ENCODE assay signal across 8 cellular contexts in genomic region chr7:1531979-1532455, GRCh38. TPM values are rescaled to one million over a fixed set of nuclear protein-coding genes. Genes with fewer than 3 reads are reported as not detected.
DNase-seq lines count a peak whose midpoint lies in the region; ATAC-seq and TF ChIP-seq lines count a peak whose summit lies in the region.

No MANE protein-coding gene starts in this region.

- TF ChIP-seq CTCF in DOHH2 (IDR thresholded peaks at IDR 0.05; ENCODE audit: low read depth, low read length, poor library complexity, severe bottlenecking) (no peak), esophagus muscularis mucosa (IDR thresholded peaks at IDR 0.05) (no peak)

- H3K79me2 ChIP-seq in DOHH2 (ENCODE audit: control insufficient read depth, low read length), result peaks cover 68% of the 10 kb centered on the region

- H3K4me1 ChIP-seq in DOHH2 (ENCODE audit: control insufficient read depth, low read length) (peaks cover 36% of the 10 kb centered on the region), SJCRH30 (peaks cover 17% of the 10 kb centered on the region; the same call in 1 of the 2 replicates), esophagus muscularis mucosa (peaks cover 41 to 66% (median 59%) of the 10 kb centered on the region in 4 donors)

- peak overlapping the region; percentile 87 for H3K4me3 ChIP-seq in DOHH2 (ENCODE audit: low read length)
- H3K4me3 ChIP-seq in SJCRH30, result peak overlapping the region; percentile 43
- peak overlapping the region; percentile 60 to 96 (median 78) for H3K4me3 ChIP-seq in esophagus muscularis mucosa

- H3F3A ChIP-seq in DOHH2 (ENCODE audit: control insufficient read depth, insufficient read depth), result peaks cover 11% of the 10 kb centered on the region

- TF ChIP-seq EP300 in esophagus muscularis mucosa (IDR thresholded peaks at IDR 0.05), result no peak

- H3K27ac ChIP-seq in DOHH2 (ENCODE audit: low read depth, low read length) (peak overlapping the region; percentile 38), SJCRH30 (no peak overlapping the region), esophagus muscularis mucosa (replicated peaks in 1 of 4) (peak overlapping the region; percentile 97 to 99 (median 97))

- H4K20me1 ChIP-seq in DOHH2 (ENCODE audit: control insufficient read depth, insufficient read depth, low read depth, low read length), result peaks cover 13% of the 10 kb centered on the region

- no peak for ATAC-seq in GM18511 (IDR thresholded peaks at IDR 0.05; ENCODE audit: unreplicated experiment)

- no peaks in the 10 kb centered on the region for H3K27me3 ChIP-seq in DOHH2 (ENCODE audit: control insufficient read depth, low read length)
- no peaks in the 10 kb centered on the region for H3K27me3 ChIP-seq in SJCRH30
- H3K27me3 ChIP-seq in esophagus muscularis mucosa, result peaks cover 0 to 15% (median 0%) of the 10 kb centered on the region in 4 donors

- no peak for TF ChIP-seq POLR2A in esophagus muscularis mucosa (IDR thresholded peaks at IDR 0.05; ENCODE audit: low read depth)

- intact Hi-C loops in esophagus muscularis mucosa (cut with DNase I), result no loop called here
- intact Hi-C loops in posterior vena cava (cut with DNase I), result no loop called here

- H3K9me3 ChIP-seq in DOHH2 (ENCODE audit: control insufficient read depth, insufficient read depth, low read length), result no peaks in the 10 kb centered on the region
- no peaks in the 10 kb centered on the region for H3K9me3 ChIP-seq in SJCRH30 (replicated peaks)
- H3K9me3 ChIP-seq in esophagus muscularis mucosa, result no peaks in the 10 kb centered on the region

- no peaks in the 10 kb centered on the region for H3K9me2 ChIP-seq in DOHH2 (replicated peaks; ENCODE audit: control insufficient read depth, low read length)

- H3K36me3 ChIP-seq in DOHH2 (ENCODE audit: control insufficient read depth, low read length) (peaks cover 54% of the 10 kb centered on the region), SJCRH30 (no peaks in the 10 kb centered on the region), esophagus muscularis mucosa (peaks cover 0 to 16% (median 5%) of the 10 kb centered on the region in 4 donors)

- 36% methylated on average over 4 of the region's 10 CpGs for WGBS in esophagus muscularis mucosa

- no peak for DNase-seq in SJCRH30
- no peak for DNase-seq in esophagus muscularis mucosa (ENCODE audit: extremely low spot score)
- peak; percentile 60 for DNase-seq in retina
- no peak for DNase-seq in SHP77 treated with DMSO at 0.1 percent for 48 hours (lab: John Stamatoyannopoulos, UW)
- no peak for DNase-seq in putamen (ENCODE audit: low spot score)
- DNase-seq in posterior vena cava (ENCODE audit: low spot score), result no peak

- H3K4me2 ChIP-seq in DOHH2 (ENCODE audit: low read length), result peak overlapping the region; percentile 92

RNA-seq across cellular contexts. Expression of gene MAFK, which starts 1.5 kb away (rescaled TPM):
- 0.86 and 1.6 TPM in 2 replicates for total RNA-seq in SJCRH30 (2014; rRNA removed; shearing (Covaris generic))
- total RNA-seq in esophagus muscularis mucosa (100 to 1,000 TPM in 1 of 4 donors, 10 to 100 TPM in 3; 61.5 to 104 (median 83.0) TPM), posterior vena cava (100 to 1,000 TPM in 1 of 2 donors, 10 to 100 TPM in 1; 49.4 to 138 TPM)

RNA-seq across cellular contexts. Expression of gene TMEM184A, which starts 24.0 kb away (rescaled TPM):
- not detected in 2 replicates for total RNA-seq in SJCRH30 (2014; rRNA removed; shearing (Covaris generic))
- total RNA-seq in esophagus muscularis mucosa (under 1 TPM in 2 of 4 donors, not detected in 2; 0.23 to 0.42 TPM), posterior vena cava (not detected)

RNA-seq across cellular contexts. Expression of gene INTS1, which starts 27.8 kb away (rescaled TPM):
- total RNA-seq in SJCRH30 (2014; rRNA removed; shearing (Covaris generic)), result 25.1 and 27.7 TPM in 2 replicates
- total RNA-seq in esophagus muscularis mucosa (10 to 100 TPM; 33.1 to 80.3 (median 48.0) TPM), posterior vena cava (10 to 100 TPM; 50.3 to 55.1 TPM)

RNA-seq across cellular contexts. Expression of gene PSMG3, which starts 37.8 kb away (rescaled TPM):
- total RNA-seq in SJCRH30 (2014; rRNA removed; shearing (Covaris generic)), result 22.5 and 28.9 TPM in 2 replicates
- total RNA-seq in esophagus muscularis mucosa, result 10 to 100 TPM; 26.8 to 33.2 (median 29.3) TPM
- 10 to 100 TPM; 13.9 to 19.0 TPM for total RNA-seq in posterior vena cava

Comparison
In these comparisons a context has a peak if more than half of its experiments do, and no peak if none do; other contexts are left out.
1. RNA of gene MAFK, which starts 1.5 kb away (total RNA-seq): 49.4 to 138 TPM in posterior vena cava and 61.5 to 104 TPM in esophagus muscularis mucosa; 0.86 to 1.6 TPM in SJCRH30; every median in the first group is over 10 times any median in the second.
2. Peak in every context shown above with its lines, with median percentiles within 50 percentile points of each other: H3K4me3 ChIP-seq.